ENCODE assay signal across 11 cellular contexts in the genomic region with DNA sequence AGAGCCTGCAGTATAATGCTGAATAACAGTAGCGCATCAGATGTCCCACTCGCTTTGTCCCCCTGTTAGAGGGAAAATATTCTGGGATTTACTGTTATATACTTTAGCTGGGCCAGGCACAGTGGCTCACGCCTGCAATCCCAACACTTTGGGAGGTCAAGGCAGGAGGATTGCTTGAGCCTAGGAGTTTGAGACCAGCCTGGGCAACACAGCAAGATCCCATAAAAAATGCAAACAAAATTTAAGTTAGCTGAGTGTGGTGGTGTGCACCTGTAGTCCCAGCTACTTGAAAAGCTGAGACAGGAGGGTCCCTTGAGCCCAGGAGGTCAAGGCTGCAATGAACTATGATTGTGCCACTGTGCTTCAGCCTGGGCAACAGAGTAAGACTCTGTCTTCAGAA. TPM values are rescaled to one million over a fixed set of nuclear protein-coding genes. Genes with fewer than 3 reads are reported as not detected.
"Had no signal": no experiment of that assay in that cellular context is flagged by ENCODE, and none has a peak within 500 bp of the region (broad histone marks: within the 10 kb centered on the region; RNA-seq: fewer than 3 reads in every experiment).

No MANE protein-coding gene starts in this region.

RNA-seq across cellular contexts. Expression of a gene that starts 22.3 kb away (rescaled TPM):
- total RNA-seq: OCI-LY7, PC-3, PC-9, Peyer's patch, Right ventricle myocardium inferior, Right ventricle myocardium superior, RPMI7951, SJCRH30, SJSA1, SK-MEL-5 had no signal
- polyA plus RNA-seq: SK-N-SH had no signal
